1 cellular context compared by ENCODE assay signal in the genomic region with DNA sequence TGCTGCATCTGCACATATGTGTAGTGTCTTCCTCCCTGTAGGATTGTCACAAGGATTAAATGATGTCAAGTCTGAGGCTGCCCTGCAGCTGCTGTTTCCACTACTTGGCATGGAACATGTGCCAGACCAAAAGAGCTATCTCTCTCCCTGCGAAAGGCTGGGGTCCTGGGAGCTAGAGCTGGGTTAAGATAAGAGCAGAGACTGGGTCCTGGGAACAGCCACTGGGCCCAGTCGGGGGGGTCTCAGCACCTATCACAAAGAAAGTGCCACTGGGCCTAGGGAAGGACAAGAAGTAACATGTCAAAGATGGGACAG.
TF ChIP-seq lines count a peak whose summit lies in the region.

No MANE protein-coding gene starts in this region.

TF ChIP-seq in H1, 55 proteins besides CTCF, POLR2A, EP300 and RAD21:
- no peak for TF ChIP-seq MAFK (IDR thresholded peaks at IDR 0.05; ENCODE audit: low read depth, low read length)
- no peak for TF ChIP-seq PHF8 (conservative IDR thresholded peaks at IDR 0.05; ENCODE audit: low read depth, low read length)
- no peak for TF ChIP-seq POU5F1 (IDR thresholded peaks at IDR 0.05; ENCODE audit: low read depth, low read length)
- no peak for TF ChIP-seq SRF (IDR thresholded peaks at IDR 0.05; ENCODE audit: low read depth, low read length)
- no peak for TF ChIP-seq RBBP5 (IDR thresholded peaks at IDR 0.05; ENCODE audit: borderline replicate concordance, low read depth, low read length)
- TF ChIP-seq SIRT6 (IDR thresholded peaks at IDR 0.05; ENCODE audit: low read length): no peak
- TF ChIP-seq BRCA1 (IDR thresholded peaks at IDR 0.05; ENCODE audit: low read depth, low read length): no peak
- no peak for TF ChIP-seq YY1 (IDR thresholded peaks at IDR 0.05; ENCODE audit: low read depth, low read length)
- TF ChIP-seq FOSL1 (IDR thresholded peaks at IDR 0.05; ENCODE audit: insufficient read depth, low read depth, low read length): no peak
- no peak for TF ChIP-seq CBX8 (IDR thresholded peaks at IDR 0.05; ENCODE audit: borderline replicate concordance, low read depth, low read length)
- TF ChIP-seq SIN3A (conservative IDR thresholded peaks at IDR 0.05 in 1 of 2, IDR thresholded peaks at IDR 0.05 in 1 of 2; ENCODE audit: low read depth in 1 of 2, low read length in 2 of 2): no peak
- no peak for TF ChIP-seq POLR2AphosphoS5 (IDR thresholded peaks at IDR 0.05; ENCODE audit: low read depth, low read length)
